In the genomic region with DNA sequence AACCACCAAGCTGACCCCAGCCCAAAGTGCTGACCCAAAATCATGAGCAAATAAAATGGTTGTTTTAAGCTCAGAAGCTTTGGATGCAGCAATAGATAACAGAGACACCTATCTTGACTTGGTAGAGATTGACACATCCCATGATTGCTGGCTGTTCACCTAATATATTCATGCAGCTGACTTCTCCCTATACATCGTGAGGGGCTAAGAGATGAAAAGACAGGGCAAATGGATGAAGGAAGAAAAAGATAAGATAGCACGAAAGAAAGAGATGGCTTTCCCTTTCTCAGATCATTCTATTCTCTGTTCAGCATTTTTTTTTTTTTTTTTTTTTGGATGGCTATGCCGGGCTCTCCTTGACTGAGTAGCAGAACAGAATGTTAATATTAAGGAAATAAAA, we compare ENCODE assay signal across 34 cellular contexts.
DNase-seq lines count a peak whose midpoint lies in the region; ATAC-seq and TF ChIP-seq lines count a peak whose summit lies in the region.
"Had no signal": no experiment of that assay in that cellular context is flagged by ENCODE, and none has a peak within 500 bp of the region (broad histone marks: within the 10 kb centered on the region; RNA-seq: fewer than 3 reads in every experiment).

No MANE protein-coding gene starts in this region.

- TF ChIP-seq CTCF in nephron (IDR thresholded peaks at IDR 0.05; ENCODE audit: unreplicated experiment in 3 of 3) (no peak), neutrophil (IDR thresholded peaks at IDR 0.05) (no peak), subcutaneous adipose tissue (IDR thresholded peaks at IDR 0.05; ENCODE audit: low read depth) (peak; percentile 91)

- H3K9me3 ChIP-seq in neutrophil: no peaks in the 10 kb centered on the region
- H3K9me3 ChIP-seq: A549; BE2C; BLaER1; BLaER1 treated with 17β-estradiol and CSF1 and Interleukin-3, amounts not matched to agents 10 nM and 100 nM; Caco-2 had no signal

- no peaks in the 10 kb centered on the region for H3K36me3 Mint-ChIP-seq in nephron (ENCODE audit: low read depth)
- H3K36me3 Mint-ChIP-seq in activated CD4-positive, alpha-beta T cell treated with anti-CD3 and anti-CD28 coated beads, Interleukin-2, amount 10 ng/mL, durations not matched to agents 7 days and 5 days (ENCODE audit: low read depth): no peaks in the 10 kb centered on the region
- H3K36me3 Mint-ChIP-seq: CD14-positive monocyte; CD4-positive, alpha-beta memory T cell; CD4-positive, CD25-positive, alpha-beta regulatory T cell; CD8-positive, alpha-beta memory T cell; CD8-positive, alpha-beta T cell had no signal

- no peaks in the 10 kb centered on the region for H3K27me3 Mint-ChIP-seq in nephron (ENCODE audit: low read depth)
- no peaks in the 10 kb centered on the region for H3K27me3 Mint-ChIP-seq in activated CD4-positive, alpha-beta T cell treated with anti-CD3 and anti-CD28 coated beads, Interleukin-2, amount 10 ng/mL, durations not matched to agents 7 days and 5 days
- H3K27me3 Mint-ChIP-seq: B cell; CD4-positive, alpha-beta memory T cell; CD4-positive, alpha-beta T cell; CD4-positive, CD25-positive, alpha-beta regulatory T cell; CD8-positive, alpha-beta memory T cell had no signal

- POLR2A ChIA-PET in activated CD4-positive, alpha-beta T cell treated with anti-CD3 and anti-CD28 coated beads, Interleukin-2, amount 10 ng/mL, durations not matched to agents 7 days and 5 days (lab: Charles Lee): no interaction called here

- H3K4me1 Mint-ChIP-seq in nephron: peaks cover 36% of the 10 kb centered on the region
- H3K4me1 Mint-ChIP-seq in activated CD4-positive, alpha-beta T cell treated with anti-CD3 and anti-CD28 coated beads, Interleukin-2, amount 10 ng/mL, durations not matched to agents 7 days and 5 days: no peaks in the 10 kb centered on the region
- H3K4me1 Mint-ChIP-seq: B cell; CD14-positive monocyte; CD4-positive, alpha-beta memory T cell; CD8-positive, alpha-beta memory T cell had no signal

- H3K27me3 ChIP-seq in neutrophil: no peaks in the 10 kb centered on the region
- H3K27me3 ChIP-seq: BE2C; BLaER1; BLaER1 treated with 17β-estradiol and CSF1 and Interleukin-3, amounts not matched to agents 10 nM and 100 nM had no signal

- H3K27ac ChIP-seq in caudate nucleus (ENCODE audit: low read depth, low read length) (peak overlapping the region; percentile 12), neutrophil (peak overlapping the region; percentile 52)
- H3K27ac ChIP-seq: 22Rv1; A549; BLaER1; BLaER1 treated with 17β-estradiol and CSF1 and Interleukin-3, amounts not matched to agents 10 nM and 100 nM; C4-2B had no signal

- DNase-seq in caudate nucleus (lab: John Stamatoyannopoulos, UW): no peak
- no peak for DNase-seq in activated CD8-positive, alpha-beta memory T cell treated with anti-CD3 and anti-CD28 coated beads, Interleukin-2, amount 50 U/mL, for 4 hours
- DNase-seq in AML-193 (lab: John Stamatoyannopoulos, UW): no peak
- DNase-seq in activated CD4-positive, alpha-beta T cell treated with anti-CD3 and anti-CD28 coated beads, Interleukin-2, amount 10 ng/mL, durations not matched to agents 7 days and 5 days: no peak
- DNase-seq: 8988T; ACHN; BE2C; C1 segment of cervical spinal cord; Caco-2; Calu3; CD4-positive, alpha-beta memory T cell; CD4-positive, alpha-beta T cell; CD4-positive, CD25-positive, alpha-beta regulatory T cell; CD8-positive, alpha-beta memory T cell; CD8-positive, alpha-beta T cell; COR-L47; DMS 273 treated with DMSO at 0.1 percent for 48 hours; DMS153; DMS53; DMS79; DMS79 treated with DMSO at 0.1 percent for 48 hours; DND-41; EL had no signal

- H3K4me1 ChIP-seq in neutrophil (ENCODE audit: control insufficient read depth in 1 of 2, insufficient read depth in 1 of 2, low read depth in 1 of 2, low read length in 1 of 2): peaks cover 33 to 55% of the 10 kb centered on the region in 2 experiments
- H3K4me1 ChIP-seq: A549; BLaER1; BLaER1 treated with 17β-estradiol and CSF1 and Interleukin-3, amounts not matched to agents 10 nM and 100 nM had no signal

- no peaks in the 10 kb centered on the region for H3K36me3 ChIP-seq in neutrophil
- H3K36me3 ChIP-seq: BE2C; BLaER1; BLaER1 treated with 17β-estradiol and CSF1 and Interleukin-3, amounts not matched to agents 10 nM and 100 nM had no signal

- CTCF ChIA-PET in activated CD4-positive, alpha-beta T cell treated with anti-CD3 and anti-CD28 coated beads, Interleukin-2, amount 10 ng/mL, durations not matched to agents 7 days and 5 days (lab: Charles Lee): no interaction called here

- H3K4me3 Mint-ChIP-seq in nephron: no peak overlapping the region
- H3K4me3 Mint-ChIP-seq in activated CD4-positive, alpha-beta T cell treated with anti-CD3 and anti-CD28 coated beads, Interleukin-2, amount 10 ng/mL, durations not matched to agents 7 days and 5 days: no peak overlapping the region
- H3K4me3 Mint-ChIP-seq: B cell; CD14-positive monocyte; CD4-positive, alpha-beta memory T cell; CD4-positive, alpha-beta T cell; CD4-positive, CD25-positive, alpha-beta regulatory T cell; CD8-positive, alpha-beta memory T cell; CD8-positive, alpha-beta T cell had no signal

- H3K4me3 ChIP-seq in neutrophil (ENCODE audit: low read depth in 1 of 2, low read length in 1 of 2): no peak overlapping the region
- H3K4me3 ChIP-seq: A549; BLaER1; BLaER1 treated with 17β-estradiol and CSF1 and Interleukin-3, amounts not matched to agents 10 nM and 100 nM had no signal

- no peaks in the 10 kb centered on the region for H3K9me3 Mint-ChIP-seq in nephron
- H3K9me3 Mint-ChIP-seq in activated CD4-positive, alpha-beta T cell treated with anti-CD3 and anti-CD28 coated beads, Interleukin-2, amount 10 ng/mL, durations not matched to agents 7 days and 5 days: no peaks in the 10 kb centered on the region
- H3K9me3 Mint-ChIP-seq: CD4-positive, alpha-beta T cell; CD8-positive, alpha-beta T cell had no signal

- ATAC-seq in activated CD4-positive, CD25-positive, alpha-beta regulatory T cell treated with anti-CD3 and anti-CD28 coated beads, Interleukin-2, amount 50 U/mL, for 24 hours: no peak
- ATAC-seq: A549; CD8-positive, alpha-beta T cell had no signal

- H3K27ac Mint-ChIP-seq in nephron: peak overlapping the region in 2 of 3 experiments; percentile 38 to 92
- H3K27ac Mint-ChIP-seq in activated CD4-positive, alpha-beta T cell treated with anti-CD3 and anti-CD28 coated beads, Interleukin-2, amount 10 ng/mL, durations not matched to agents 7 days and 5 days: no peak overlapping the region
- H3K27ac Mint-ChIP-seq: B cell; CD4-positive, alpha-beta memory T cell; CD4-positive, alpha-beta T cell; CD4-positive, CD25-positive, alpha-beta regulatory T cell; CD8-positive, alpha-beta memory T cell; CD8-positive, alpha-beta T cell had no signal
